In the genomic region with DNA sequence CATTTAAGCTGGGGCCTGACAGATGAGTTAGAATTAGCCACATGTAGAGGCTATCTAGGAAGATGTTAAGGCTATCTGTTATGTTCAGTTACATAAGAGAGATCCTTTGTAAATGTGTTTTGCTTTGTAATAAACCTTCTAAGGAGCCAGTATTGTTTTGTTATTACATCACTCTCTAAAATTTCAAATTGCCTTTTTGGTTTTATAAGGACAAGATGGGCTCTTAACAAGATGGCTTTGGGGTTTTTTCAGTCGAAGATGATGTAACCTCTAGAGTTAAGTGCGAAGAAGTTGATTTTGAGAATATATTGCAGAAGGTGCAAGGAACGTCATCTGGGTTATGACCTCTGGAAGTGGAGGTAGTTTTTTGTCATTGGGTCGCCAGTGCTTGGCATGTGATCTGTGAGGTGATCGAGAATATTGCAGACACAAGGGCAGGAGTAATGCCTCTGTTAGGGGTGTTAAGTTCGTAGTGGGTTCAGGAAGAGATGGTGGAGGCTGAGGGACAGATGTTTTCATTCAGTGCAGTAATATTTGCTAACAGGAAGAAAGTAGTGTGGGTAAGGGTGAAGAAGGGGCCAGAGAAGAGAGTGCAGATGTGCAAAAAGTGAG, we compare ENCODE assay signal across 12 cellular contexts. TPM values are rescaled to one million over a fixed set of nuclear protein-coding genes. Genes with fewer than 3 reads are reported as not detected.
DNase-seq lines count a peak whose midpoint lies in the region; TF ChIP-seq lines count a peak whose summit lies in the region.
"Had no signal": no experiment of that assay in that cellular context is flagged by ENCODE, and none has a peak within 500 bp of the region (broad histone marks: within the 10 kb centered on the region; RNA-seq: fewer than 3 reads in every experiment).

No MANE protein-coding gene starts in this region.

- POLR2A ChIA-PET in A673 (lab: Charles Lee; ENCODE audit: low non-redundant PET): no interaction called here

- H3K4me1 ChIP-seq in A673 (ENCODE audit: insufficient read depth, low read length, poor library complexity, severe bottlenecking): peaks cover 40% of the 10 kb centered on the region

- no peaks in the 10 kb centered on the region for H3K36me3 ChIP-seq in A673 (ENCODE audit: insufficient read depth, low read length, poor library complexity, severe bottlenecking)

- peaks cover 26% of the 10 kb centered on the region for H3K36me3 Mint-ChIP-seq in activated naive CD8-positive, alpha-beta T cell treated with anti-CD3 and anti-CD28 coated beads for 36 hours
- peaks cover 0 to 10% (median 0%) of the 10 kb centered on the region in 3 donors for H3K36me3 Mint-ChIP-seq in immature natural killer cell

- H3K4me3 Mint-ChIP-seq in activated naive CD8-positive, alpha-beta T cell treated with anti-CD3 and anti-CD28 coated beads for 36 hours: peak overlapping the region; percentile 11
- H3K4me3 Mint-ChIP-seq in immature natural killer cell: peak overlapping the region; percentile 44 to 76 (median 71)

- no peaks in the 10 kb centered on the region for H3K9me3 Mint-ChIP-seq in activated naive CD8-positive, alpha-beta T cell treated with anti-CD3 and anti-CD28 coated beads for 36 hours
- H3K9me3 Mint-ChIP-seq in immature natural killer cell: no peaks in the 10 kb centered on the region

- intact Hi-C loops in A673 (cut with micrococcal nuclease; ENCODE audit: unreplicated experiment): no loop called here

- H3K4me3 ChIP-seq in A673 (ENCODE audit: low read depth, low read length, poor library complexity, severe bottlenecking): no peak overlapping the region
- no peak overlapping the region for H3K4me3 ChIP-seq in GM12865 (ENCODE audit: low read depth, low read length)
- H3K4me3 ChIP-seq: psoas muscle had no signal

- CTCF ChIA-PET in A673 (lab: Charles Lee): no interaction called here

- peaks cover 72% of the 10 kb centered on the region for H3K4me1 Mint-ChIP-seq in activated naive CD8-positive, alpha-beta T cell treated with anti-CD3 and anti-CD28 coated beads for 36 hours
- H3K4me1 Mint-ChIP-seq in immature natural killer cell: peaks cover 83 to 94% of the 10 kb centered on the region in 2 donors

- peak overlapping the region; percentile 26 for H3K27ac ChIP-seq in A673 (ENCODE audit: low read depth, low read length, poor library complexity, severe bottlenecking)
- H3K27ac ChIP-seq: HL-60, psoas muscle had no signal

- TF ChIP-seq CTCF in A673 (conservative IDR thresholded peaks at IDR 0.05; ENCODE audit: low read depth, low read length) (no peak), GM12865 (IDR thresholded peaks at IDR 0.05; ENCODE audit: insufficient read depth, low read depth, low read length, missing control alignments) (no peak)

- H3K27ac Mint-ChIP-seq in activated naive CD8-positive, alpha-beta T cell treated with anti-CD3 and anti-CD28 coated beads for 36 hours: peak overlapping the region; percentile 76
- peak overlapping the region; percentile 89 to 93 (median 92) for H3K27ac Mint-ChIP-seq in immature natural killer cell

- no peaks in the 10 kb centered on the region for H3K9me3 ChIP-seq in A673 (ENCODE audit: low read depth, low read length, poor library complexity, severe bottlenecking)
- H3K9me3 ChIP-seq: psoas muscle had no signal

- DNase-seq in A673 (ENCODE audit: low spot score): no peak
- DNase-seq in GM12865 (ENCODE audit: low read depth): peak; percentile 21
- no peak for DNase-seq in activated naive CD8-positive, alpha-beta T cell treated with anti-CD3 and anti-CD28 coated beads for 36 hours
- DNase-seq in immature natural killer cell: peak; percentile 62 to 72 (median 66)
- DNase-seq in GM19240 (ENCODE audit: insufficient read length, low spot score): no peak
- DNase-seq in DMS153 (lab: John Stamatoyannopoulos, UW): no peak
- DNase-seq in stimulated activated CD4-positive, alpha-beta T cell treated with anti-CD3 and anti-CD28 coated beads, Interleukin-12 subunit alpha, Interleukin-12 subunit beta, amount 100 ng/mL, for 4 hours: no peak
- DNase-seq in NCI-H1105 (lab: John Stamatoyannopoulos, UW): no peak
- DNase-seq: DMS79, NCI-H2171, psoas muscle had no signal

- no TSS peak for BruUV-seq in A673 (replicated peaks; lab: Mats Ljungman, UMichigan)

- no peaks in the 10 kb centered on the region for H3K27me3 ChIP-seq in A673 (replicated peaks; ENCODE audit: insufficient read depth, low read depth, low read length, poor library complexity)

- no peaks in the 10 kb centered on the region for H3K27me3 Mint-ChIP-seq in activated naive CD8-positive, alpha-beta T cell treated with anti-CD3 and anti-CD28 coated beads for 36 hours
- peaks cover 0 to 10% (median 0%) of the 10 kb centered on the region in 3 donors for H3K27me3 Mint-ChIP-seq in immature natural killer cell (ENCODE audit: low read depth in 3 of 3)

RNA-seq across cellular contexts. Expression of a gene that starts 12.7 kb away (rescaled TPM):
- 134 and 137 TPM in 2 replicates for total RNA-seq in A673 (2021)
- total RNA-seq in activated naive CD8-positive, alpha-beta T cell treated with anti-CD3 and anti-CD28 coated beads for 36 hours: 100 to 1,000 TPM; 102 to 118 TPM
- 100 to 1,000 TPM; 120 to 175 (median 157) TPM for polyA plus RNA-seq in immature natural killer cell

Comparison
In these comparisons a context has a peak if more than half of its experiments do, and no peak if none do; other contexts are left out.
1. DNase-seq: peak in GM12865 (single experiment) and immature natural killer cell (3 of 3); none in A673 (single experiment), activated naive CD8-positive, alpha-beta T cell treated with anti-CD3 and anti-CD28 coated beads for 36 hours (single experiment), GM19240 (single experiment), DMS153 (single experiment), stimulated activated CD4-positive, alpha-beta T cell treated with anti-CD3 and anti-CD28 coated beads, Interleukin-12 subunit alpha, Interleukin-12 subunit beta, amount 100 ng/mL, for 4 hours (single experiment) and NCI-H1105 (single experiment).